28 cellular contexts compared by ENCODE assay signal in the genomic region with DNA sequence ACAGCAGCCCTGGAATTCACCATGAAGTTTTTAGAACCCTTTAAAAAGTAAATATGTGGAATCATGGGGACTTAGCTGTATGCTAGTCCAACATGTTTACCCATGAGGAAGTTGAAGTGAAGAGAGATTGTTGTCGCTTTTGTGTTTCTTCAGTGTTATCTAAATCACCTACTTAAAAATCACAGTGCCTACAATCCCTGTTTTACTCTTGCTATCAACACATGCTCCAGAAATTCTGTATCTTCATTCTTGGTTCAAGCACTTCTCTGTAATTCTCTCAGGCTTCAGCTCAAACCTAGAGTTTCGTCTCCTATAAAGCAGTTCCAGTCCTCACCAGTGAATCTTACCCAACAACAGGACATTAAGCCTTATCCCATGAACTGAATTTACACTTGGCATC.
"Had no signal": no experiment of that assay in that cellular context is flagged by ENCODE, and none has a peak within 500 bp of the region (broad histone marks: within the 10 kb centered on the region; RNA-seq: fewer than 3 reads in every experiment).

No MANE protein-coding gene starts in this region.

- H3K9me3 ChIP-seq: mucosa of descending colon, pancreas, prostate gland, stomach, testis, thyroid gland, transverse colon, upper lobe of left lung, vagina had no signal

- DNase-seq: immature natural killer cell; left ventricle myocardium inferior; midbrain; mucosa of descending colon; naive thymus-derived CD4-positive, alpha-beta T cell; pancreas; posterior cingulate gyrus; retina; right cardiac atrium; stimulated activated CD4-positive, alpha-beta T cell treated with anti-CD3 and anti-CD28 coated beads, Interleukin-12 subunit alpha, Interleukin-12 subunit beta, amount 100 ng/mL, for 4 hours; stimulated activated CD4-positive, alpha-beta T cell treated with anti-CD3 and anti-CD28 coated beads, Interleukin-15, amount 100 ng/mL, for 24 hours; stimulated activated CD4-positive, alpha-beta T cell treated with anti-CD3 and anti-CD28 coated beads, Interleukin-2, amount 100 ng/mL, for 24 hours; stimulated activated CD4-positive, alpha-beta T cell treated with anti-CD3 and anti-CD28 coated beads, Interleukin-4, amount 100 ng/mL, for 1 hour; stimulated activated naive B cell treated with anti-CD40 and anti-IgM and Interleukin-4, amounts not matched to agents 10 μg/mL and 1 μg/mL and 100 μg/mL, for 72 hours; stimulated activated naive CD8-positive, alpha-beta T cell treated with anti-CD3 and anti-CD28 coated beads, Interleukin-15, Interleukin-2, amounts not matched to agents 100 U/mL and 50 U/mL, for 24 hours; stomach; testis; thyroid gland; transverse colon; upper lobe of left lung had no signal

- H3K4me3 ChIP-seq: hepatocyte, left ventricle myocardium inferior, lung, mucosa of descending colon, pancreas, prostate gland, skin epidermis, stomach, testis, thyroid gland, transverse colon, upper lobe of left lung, vagina had no signal

- H3K27ac Mint-ChIP-seq: naive thymus-derived CD4-positive, alpha-beta T cell; natural killer cell treated with Interleukin-12 subunit alpha and Interleukin-12 subunit beta and Interleukin-15 and Interleukin-18, amount 100 ng/mL, for 72 hours; stimulated activated naive B cell treated with anti-CD40 and anti-IgM and Interleukin-4, amounts not matched to agents 10 μg/mL and 1 μg/mL and 100 μg/mL, for 72 hours had no signal

- H3K4me1 ChIP-seq: left ventricle myocardium inferior, pancreas, prostate gland, stomach, testis, thyroid gland, transverse colon, vagina had no signal

- H3K79me2 ChIP-seq: hepatocyte had no signal

- H3K27me3 Mint-ChIP-seq: natural killer cell treated with Interleukin-12 subunit alpha and Interleukin-12 subunit beta and Interleukin-15 and Interleukin-18, amount 100 ng/mL, for 72 hours had no signal

- H3K4me1 Mint-ChIP-seq: immature natural killer cell; naive thymus-derived CD4-positive, alpha-beta T cell; stimulated activated naive B cell treated with anti-CD40 and anti-IgM and Interleukin-4, amounts not matched to agents 10 μg/mL and 1 μg/mL and 100 μg/mL, for 72 hours had no signal

- H3K9me3 Mint-ChIP-seq: immature natural killer cell; natural killer cell treated with Interleukin-12 subunit alpha and Interleukin-12 subunit beta and Interleukin-15 and Interleukin-18, amount 100 ng/mL, for 72 hours; stimulated activated naive B cell treated with anti-CD40 and anti-IgM and Interleukin-4, amounts not matched to agents 10 μg/mL and 1 μg/mL and 100 μg/mL, for 72 hours had no signal

- H2AFZ ChIP-seq: hepatocyte had no signal

- H3K27ac ChIP-seq: hepatocyte, left ventricle myocardium inferior, pancreas, prostate gland, skin epidermis, stomach, testis, thyroid gland, transverse colon, upper lobe of left lung, vagina had no signal

- H3K27me3 ChIP-seq: hepatocyte, pancreas, stomach, testis, thyroid gland, transverse colon, upper lobe of left lung, vagina had no signal

- H3K4me2 ChIP-seq: hepatocyte had no signal

- H3K4me3 Mint-ChIP-seq: immature natural killer cell; naive thymus-derived CD4-positive, alpha-beta T cell; natural killer cell treated with Interleukin-12 subunit alpha and Interleukin-12 subunit beta and Interleukin-15 and Interleukin-18, amount 100 ng/mL, for 72 hours; stimulated activated naive B cell treated with anti-CD40 and anti-IgM and Interleukin-4, amounts not matched to agents 10 μg/mL and 1 μg/mL and 100 μg/mL, for 72 hours had no signal

- H3K36me3 ChIP-seq: left ventricle myocardium inferior, pancreas, prostate gland, stomach, thyroid gland, transverse colon, upper lobe of left lung, vagina had no signal

- FAIRE-seq: islet of Langerhans, pancreas had no signal

- H3K36me3 Mint-ChIP-seq: immature natural killer cell; natural killer cell treated with Interleukin-12 subunit alpha and Interleukin-12 subunit beta and Interleukin-15 and Interleukin-18, amount 100 ng/mL, for 72 hours; stimulated activated naive B cell treated with anti-CD40 and anti-IgM and Interleukin-4, amounts not matched to agents 10 μg/mL and 1 μg/mL and 100 μg/mL, for 72 hours had no signal

- ATAC-seq: mucosa of descending colon; naive thymus-derived CD4-positive, alpha-beta T cell; natural killer cell treated with Interleukin-12 subunit alpha and Interleukin-12 subunit beta and Interleukin-15 and Interleukin-18, amount 100 ng/mL, for 72 hours; pancreas; right cardiac atrium; sciatic nerve; stimulated activated naive B cell treated with anti-CD40 and anti-IgM and Interleukin-4, amounts not matched to agents 10 μg/mL and 1 μg/mL and 100 μg/mL, for 72 hours; stimulated activated naive CD8-positive, alpha-beta T cell treated with anti-CD3 and anti-CD28 coated beads, Interleukin-15, Interleukin-2, amounts not matched to agents 100 U/mL and 50 U/mL, for 24 hours had no signal
